In genomic region chr7:74289660-74290589, GRCh38 we compare ENCODE assay signal across 8 cellular contexts. TPM values are rescaled to one million over a fixed set of nuclear protein-coding genes. Genes with fewer than 3 reads are reported as not detected.
DNase-seq lines count a peak whose midpoint lies in the region; ATAC-seq and TF ChIP-seq lines count a peak whose summit lies in the region.

No MANE protein-coding gene starts in this region.

- intact Hi-C loops in ovary (cut with DNase I), result loop anchor here in 2 of 4 donors (10.0 kb wide), 1 partner anchor 75 kb away; no protein-coding TSS in a partner anchor

- H3K36me3 ChIP-seq in ovary, result no peaks in the 10 kb centered on the region

- 0 to 1% (median 0%) methylated on average over 53 to 59 of the region's 59 CpGs for WGBS in ovary, 3 donors

- no peak for ATAC-seq in GM21786 (IDR thresholded peaks at IDR 0.05; ENCODE audit: unreplicated experiment)

- no peaks in the 10 kb centered on the region for H3K9me3 ChIP-seq in ovary

- no peaks in the 10 kb centered on the region for H3K27me3 ChIP-seq in ovary

- TF ChIP-seq CTCF in ovary (IDR thresholded peaks at IDR 0.05), result no peak

- H3K4me1 ChIP-seq in ovary (ENCODE audit: insufficient read depth), result peaks cover 15% of the 10 kb centered on the region

- no peak for TF ChIP-seq POLR2A in ovary (IDR thresholded peaks at IDR 0.05)

- DNase-seq in EL (peak; percentile 43), activated gamma-delta T cell treated with Interleukin-2 at 50 U/mL for 16 hours (peak; percentile 49), globus pallidus (ENCODE audit: low spot score) (peak; percentile 57), ovary (peak; percentile 37 to 67 (median 58)), islet precursor cell (no peak), D341Med (ENCODE audit: low spot score) (no peak)
- no peak for DNase-seq in Jurkat, Clone E6-1 (ENCODE audit: low read depth, low spot score)

- H3K4me3 ChIP-seq in Jurkat, Clone E6-1 (ENCODE audit: low read length), result peak overlapping the region; percentile 44
- peak overlapping the region; percentile 52 for H3K4me3 ChIP-seq in ovary

- TF ChIP-seq EP300 in ovary (IDR thresholded peaks at IDR 0.05), result no peak

- peak overlapping the region; percentile 21 to 44 for H3K27ac ChIP-seq in ovary

RNA-seq across cellular contexts. Expression of gene CLIP2, which starts 0.7 kb away (rescaled TPM):
- 6.5 TPM for polyA plus RNA-seq in Jurkat, Clone E6-1 (2012; ENCODE audit: insufficient read depth, insufficient read length)
- 10 to 100 TPM; 16.4 to 51.5 (median 40.0) TPM for total RNA-seq in ovary
- polyA plus RNA-seq in ovary, result 10 to 100 TPM in 1 of 2 donors, 1 to 10 TPM in 1; 5.1 to 28.9 TPM

RNA-seq across cellular contexts. Expression of gene RFC2, which starts 35.7 kb away (rescaled TPM):
- polyA plus RNA-seq in Jurkat, Clone E6-1 (2012; ENCODE audit: insufficient read depth, insufficient read length), result 119 TPM
- 10 to 100 TPM in 6 of 7 donors, 1 to 10 TPM in 1; 6.4 to 20.3 (median 14.1) TPM for total RNA-seq in ovary
- polyA plus RNA-seq in ovary, result 10 to 100 TPM; 20.3 to 23.7 TPM

Comparison
In these comparisons a context has a peak if more than half of its experiments do, and no peak if none do; other contexts are left out.
1. DNase-seq: peak in EL (single experiment), activated gamma-delta T cell treated with Interleukin-2 at 50 U/mL for 16 hours (single experiment), globus pallidus (single experiment) and ovary (5 of 5); none in Jurkat, Clone E6-1 (single experiment), islet precursor cell (single experiment) and D341Med (single experiment).